18 cellular contexts compared by ENCODE assay signal in genomic region chr6:132404330-132404729, GRCh38. TPM values are rescaled to one million over a fixed set of nuclear protein-coding genes. Genes with fewer than 3 reads are reported as not detected.
DNase-seq lines count a peak whose midpoint lies in the region; ATAC-seq, FAIRE-seq and TF ChIP-seq lines count a peak whose summit lies in the region.
"Had no signal": no experiment of that assay in that cellular context is flagged by ENCODE, and none has a peak within 500 bp of the region (broad histone marks: within the 10 kb centered on the region; RNA-seq: fewer than 3 reads in every experiment).

No MANE protein-coding gene starts in this region.

- H3K79me2 ChIP-seq in MM.1S (ENCODE audit: low read length), result no peaks in the 10 kb centered on the region

- DNase-seq in GM19239 (ENCODE audit: insufficient read length, low spot score) (no peak), MM.1S (no peak), brain microvascular endothelial cell (no peak), NCI-H1436 treated with DMSO at 0.1 percent for 48 hours (lab: John Stamatoyannopoulos, UW) (no peak), NCI-H1694 (lab: John Stamatoyannopoulos, UW) (no peak), NCI-H2029 treated with DMSO at 0.1 percent for 48 hours (lab: John Stamatoyannopoulos, UW) (no peak)
- DNase-seq: DMS79 treated with DMSO at 0.1 percent for 48 hours, KG1, NCI-H1417 treated with DMSO at 0.1 percent for 48 hours, NCI-H2081, NCI-H2171 treated with DMSO at 0.1 percent for 48 hours, NCI-H446, NCI-H526 treated with DMSO at 0.1 percent for 48 hours, SHP77, T-helper 1 cell had no signal

- H3K36me3 ChIP-seq in MM.1S (replicated peaks; ENCODE audit: insufficient read depth, low read length), result no peaks in the 10 kb centered on the region
- H3K36me3 ChIP-seq in brain microvascular endothelial cell (replicated peaks), result no peaks in the 10 kb centered on the region

- no peak overlapping the region for H3K27ac Mint-ChIP-seq in activated T-helper 17 cell treated with anti-CD3 and anti-CD28 coated beads, Interleukin-2, amount 50 U/mL, for 72 hours
- H3K27ac Mint-ChIP-seq: CD14-positive monocyte had no signal

- no peaks in the 10 kb centered on the region for H3K4me1 Mint-ChIP-seq in activated T-helper 17 cell treated with anti-CD3 and anti-CD28 coated beads, Interleukin-2, amount 50 U/mL, for 72 hours

- H3K27me3 Mint-ChIP-seq in activated T-helper 17 cell treated with anti-CD3 and anti-CD28 coated beads, Interleukin-2, amount 50 U/mL, for 72 hours, result peaks cover 50% of the 10 kb centered on the region

- peak overlapping the region; percentile 60 for H3K4me2 ChIP-seq in MM.1S (ENCODE audit: low read depth, low read length)

- no peak overlapping the region for H3K9ac ChIP-seq in MM.1S (ENCODE audit: low read length)

- H3K27ac ChIP-seq in MM.1S (ENCODE audit: low read length) (no peak overlapping the region), brain microvascular endothelial cell (peak overlapping the region; percentile 24)

- H3K4me3 ChIP-seq in MM.1S (ENCODE audit: low read length) (peak overlapping the region; percentile 14), brain microvascular endothelial cell (ENCODE audit: low read depth, low read length) (no peak overlapping the region)

- no peaks in the 10 kb centered on the region for H4K20me1 ChIP-seq in MM.1S (ENCODE audit: insufficient read depth, low read length)

- peaks cover 27% of the 10 kb centered on the region for H3K4me1 ChIP-seq in MM.1S (ENCODE audit: low read length)

- H3K4me3 Mint-ChIP-seq in activated T-helper 17 cell treated with anti-CD3 and anti-CD28 coated beads, Interleukin-2, amount 50 U/mL, for 72 hours, result no peak overlapping the region
- H3K4me3 Mint-ChIP-seq: CD14-positive monocyte had no signal

- H2AFZ ChIP-seq in MM.1S (ENCODE audit: low read length), result no peak overlapping the region

- no peaks in the 10 kb centered on the region for H3K36me3 Mint-ChIP-seq in activated T-helper 17 cell treated with anti-CD3 and anti-CD28 coated beads, Interleukin-2, amount 50 U/mL, for 72 hours (ENCODE audit: low read depth)

- FAIRE-seq in GM19239 (lab: Jason Lieb, UNC), result peak; percentile 91
- FAIRE-seq: HepG2 had no signal

- no peaks in the 10 kb centered on the region for H3K9me2 ChIP-seq in MM.1S (replicated peaks; ENCODE audit: insufficient read depth, low read length)

- H3F3A ChIP-seq in MM.1S (ENCODE audit: insufficient read depth, low read length), result peaks cover 3% of the 10 kb centered on the region; the same call in 1 of the 2 replicates

- TF ChIP-seq CTCF in MM.1S (IDR thresholded peaks at IDR 0.05; ENCODE audit: low read length) (no peak), brain microvascular endothelial cell (IDR thresholded peaks at IDR 0.05; ENCODE audit: low read depth, low read length, missing control alignments) (no peak)

- H3K9me3 ChIP-seq in MM.1S (replicated peaks; ENCODE audit: insufficient read depth, low read length), result no peaks in the 10 kb centered on the region

- no peaks in the 10 kb centered on the region for H3K9me3 Mint-ChIP-seq in activated T-helper 17 cell treated with anti-CD3 and anti-CD28 coated beads, Interleukin-2, amount 50 U/mL, for 72 hours

- ATAC-seq in activated T-helper 17 cell treated with anti-CD3 and anti-CD28 coated beads, Interleukin-2, amount 50 U/mL, for 72 hours (replicated peaks), result no peak
- ATAC-seq: HepG2 had no signal

- in situ Hi-C loops in brain microvascular endothelial cell (cut with HindIII; ENCODE audit: low pct_ligation_motif_present, low sequenced_read_pairs), result no loop called here

- no peaks in the 10 kb centered on the region for H3K27me3 ChIP-seq in MM.1S (replicated peaks; ENCODE audit: insufficient read depth, low read length)
- no peaks in the 10 kb centered on the region for H3K27me3 ChIP-seq in brain microvascular endothelial cell (replicated peaks)

RNA-seq across cellular contexts. Expression of gene MOXD1, which starts 3.1 kb away (rescaled TPM):
- not detected for total RNA-seq in activated T-helper 17 cell treated with anti-CD3 and anti-CD28 coated beads, Interleukin-2, amount 50 U/mL, for 72 hours
- total RNA-seq: HepG2 had no signal
